Comparison of ENCODE assay signal across 9 cellular contexts in the genomic region with DNA sequence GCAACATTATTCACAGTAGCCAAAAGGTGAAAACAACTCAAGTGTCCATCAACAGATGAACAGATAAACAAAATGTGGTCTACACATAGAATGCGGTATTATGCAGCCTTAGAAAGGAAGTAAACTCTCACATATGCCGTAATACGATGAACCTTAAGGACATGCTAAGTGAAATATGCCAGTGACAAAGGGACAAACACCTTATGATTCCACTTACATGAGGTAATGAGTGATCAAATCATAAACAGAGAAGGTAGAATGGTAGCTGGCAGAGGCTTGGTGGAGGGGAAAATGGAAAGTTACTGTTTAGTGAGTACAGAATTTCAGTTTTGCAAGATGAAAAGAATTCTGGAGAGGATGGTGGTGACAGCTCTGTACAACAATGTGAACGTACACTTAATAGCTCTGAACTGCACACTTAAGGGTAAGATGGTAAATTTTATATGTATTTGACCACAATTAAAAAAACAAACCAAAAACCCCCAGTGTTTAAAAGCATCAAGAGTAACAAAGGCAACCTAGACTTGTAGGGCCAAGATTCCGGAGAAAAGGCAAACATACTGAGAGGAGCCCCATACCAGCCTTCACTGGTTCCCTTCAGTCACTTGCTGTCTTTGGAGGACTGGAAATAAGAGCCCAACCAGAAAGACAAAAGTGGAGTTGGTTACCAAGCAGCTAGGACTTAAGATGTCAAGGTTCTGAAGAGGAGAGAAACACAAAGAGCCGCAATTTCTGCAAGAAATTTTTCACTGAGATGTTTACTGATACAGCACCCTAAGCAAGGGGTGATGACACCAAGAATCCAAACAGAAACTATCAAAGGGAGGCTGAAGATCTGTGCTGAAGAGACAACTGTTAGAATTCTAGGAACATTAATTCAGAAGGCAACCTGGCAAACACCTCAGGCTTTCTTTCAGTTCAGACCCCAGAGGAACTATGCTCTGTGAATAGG.
A peak's percentile ranks its signal among the peaks of the same experiment; 100 is the strongest.
DNase-seq lines count a peak whose midpoint lies in the region; ATAC-seq and TF ChIP-seq lines count a peak whose summit lies in the region.
"Had no signal": no experiment of that assay in that cellular context is flagged by ENCODE, and none has a peak within 500 bp of the region (broad histone marks: within the 10 kb centered on the region; RNA-seq: fewer than 3 reads in every experiment).

No MANE protein-coding gene starts in this region.

- peak overlapping the region; percentile 54 to 56 for H3K4me3 Mint-ChIP-seq in activated T-cell treated with anti-CD3 and anti-CD28 coated beads, Interleukin-2, amount 50 U/mL, for 72 hours
- peak overlapping the region; percentile 58 to 73 for H3K4me3 Mint-ChIP-seq in stimulated activated naive CD8-positive, alpha-beta T cell treated with anti-CD3 and anti-CD28 coated beads, Interleukin-15, amount 100 ng/mL, for 72 hours

- no peaks in the 10 kb centered on the region for H3K9me2 ChIP-seq in PC-3 (replicated peaks; ENCODE audit: low read length)

- no peaks in the 10 kb centered on the region for H3F3A ChIP-seq in PC-3 (ENCODE audit: low read length, unreplicated experiment)

- H3K4me1 Mint-ChIP-seq in activated T-cell treated with anti-CD3 and anti-CD28 coated beads, Interleukin-2, amount 50 U/mL, for 72 hours (ENCODE audit: low read depth): peaks cover 95% of the 10 kb centered on the region
- H3K4me1 Mint-ChIP-seq in stimulated activated naive CD8-positive, alpha-beta T cell treated with anti-CD3 and anti-CD28 coated beads, Interleukin-15, amount 100 ng/mL, for 72 hours: peaks cover 82% of the 10 kb centered on the region

- H3K4me1 ChIP-seq in PC-3 (ENCODE audit: insufficient read depth, low read length): peaks cover 20% of the 10 kb centered on the region

- H3K36me3 Mint-ChIP-seq in activated T-cell treated with anti-CD3 and anti-CD28 coated beads, Interleukin-2, amount 50 U/mL, for 72 hours (ENCODE audit: insufficient read depth in 2 of 2): peaks cover 0 to 3% of the 10 kb centered on the region in 2 donors

- DNase-seq in activated T-cell treated with anti-CD3 and anti-CD28 coated beads, Interleukin-2, amount 50 U/mL, for 72 hours: peak in 1 of 2 donors; percentile 18
- no peak for DNase-seq in activated T-cell treated with anti-CD3 and anti-CD28 coated beads for 4 hours
- DNase-seq in central memory CD4-positive, alpha-beta T cell: peak; percentile 13
- no peak for DNase-seq in stimulated activated naive CD8-positive, alpha-beta T cell treated with anti-CD3 and anti-CD28 coated beads, Interleukin-15, amount 100 ng/mL, for 72 hours
- DNase-seq in NCI-H69 (lab: John Stamatoyannopoulos, UW): no peak
- DNase-seq in PC-3: no peak
- DNase-seq in RWPE1 (ENCODE audit: low spot score): no peak
- DNase-seq: hippocampal formation had no signal

- H3K79me2 ChIP-seq in PC-3 (ENCODE audit: low read length): peaks cover 98% of the 10 kb centered on the region

- H3K27me3 ChIP-seq in PC-3 (ENCODE audit: low read length): no peaks in the 10 kb centered on the region

- no peaks in the 10 kb centered on the region for H3K9me3 Mint-ChIP-seq in activated T-cell treated with anti-CD3 and anti-CD28 coated beads, Interleukin-2, amount 50 U/mL, for 72 hours
- no peaks in the 10 kb centered on the region for H3K9me3 Mint-ChIP-seq in stimulated activated naive CD8-positive, alpha-beta T cell treated with anti-CD3 and anti-CD28 coated beads, Interleukin-15, amount 100 ng/mL, for 72 hours

- H3K27ac ChIP-seq in PC-3 (ENCODE audit: low read length) (no peak overlapping the region), RWPE1 (no peak overlapping the region)

- peaks cover 4% of the 10 kb centered on the region for H3K36me3 ChIP-seq in PC-3 (ENCODE audit: low read depth, low read length)

- H3K9me3 ChIP-seq in PC-3 (ENCODE audit: low read length): no peaks in the 10 kb centered on the region

- H4K20me1 ChIP-seq in PC-3 (ENCODE audit: low read length): peaks cover 22% of the 10 kb centered on the region

- no peak overlapping the region for H2AFZ ChIP-seq in PC-3 (ENCODE audit: low read length)

- H3K4me3 ChIP-seq in PC-3 (ENCODE audit: low read length): no peak overlapping the region

- no peak overlapping the region for H3K4me2 ChIP-seq in PC-3 (ENCODE audit: low read length)

- BruUV-seq in PC-3 (replicated peaks; lab: Mats Ljungman, UMichigan): no TSS peak

- H3K9ac ChIP-seq in PC-3 (ENCODE audit: low read length): no peak overlapping the region

- no peaks in the 10 kb centered on the region for H3K27me3 Mint-ChIP-seq in activated T-cell treated with anti-CD3 and anti-CD28 coated beads, Interleukin-2, amount 50 U/mL, for 72 hours (ENCODE audit: low read depth)
- no peaks in the 10 kb centered on the region for H3K27me3 Mint-ChIP-seq in stimulated activated naive CD8-positive, alpha-beta T cell treated with anti-CD3 and anti-CD28 coated beads, Interleukin-15, amount 100 ng/mL, for 72 hours

- TF ChIP-seq CTCF in PC-3 (conservative IDR thresholded peaks at IDR 0.05; ENCODE audit: low read depth, low read length) (no peak), RWPE1 (conservative IDR thresholded peaks at IDR 0.05; ENCODE audit: low read depth) (no peak)

- intact Hi-C loops in PC-3 (cut with micrococcal nuclease): loop anchor here (5.0 kb wide), 1 partner anchor 38 kb away; no protein-coding TSS in a partner anchor

- CTCF ChIA-PET in PC-3 (lab: Charles Lee) (no interaction called here), RWPE1 (lab: Yijun Ruan, JAX) (no interaction called here)

- POLR2A ChIA-PET in PC-3 (lab: Charles Lee; ENCODE audit: unreplicated experiment) (no interaction called here), RWPE1 (lab: Yijun Ruan, JAX; ENCODE audit: low non-redundant PET) (no interaction called here)

- peak overlapping the region; percentile 5 for H3K27ac Mint-ChIP-seq in activated T-cell treated with anti-CD3 and anti-CD28 coated beads, Interleukin-2, amount 50 U/mL, for 72 hours
- peak overlapping the region; percentile 1 to 97 for H3K27ac Mint-ChIP-seq in stimulated activated naive CD8-positive, alpha-beta T cell treated with anti-CD3 and anti-CD28 coated beads, Interleukin-15, amount 100 ng/mL, for 72 hours

- peak; percentile 47 to 55 for ATAC-seq in activated T-cell treated with anti-CD3 and anti-CD28 coated beads, Interleukin-2, amount 50 U/mL, for 72 hours (replicated peaks in 1 of 2)
- ATAC-seq in HG03571 (IDR thresholded peaks at IDR 0.05; ENCODE audit: unreplicated experiment): peak; percentile 25
- ATAC-seq in stimulated activated naive CD8-positive, alpha-beta T cell treated with anti-CD3 and anti-CD28 coated beads, Interleukin-15, amount 100 ng/mL, for 72 hours: peak; percentile 55
- no peak for ATAC-seq in PC-3
